8 cellular contexts compared by ENCODE assay signal in genomic region chrX:106612403-106612789, GRCh38. TPM values are rescaled to one million over a fixed set of nuclear protein-coding genes. Genes with fewer than 3 reads are reported as not detected.
A peak's percentile ranks its signal among the peaks of the same experiment; 100 is the strongest.
DNase-seq lines count a peak whose midpoint lies in the region; ATAC-seq and TF ChIP-seq lines count a peak whose summit lies in the region.

No MANE protein-coding gene starts in this region.

- H3K27ac Mint-ChIP-seq in activated CD4-positive, alpha-beta T cell treated with anti-CD3 and anti-CD28 coated beads, Interleukin-2, amount 10 ng/mL, durations not matched to agents 24 days and 14 days, result peak overlapping the region; percentile 83

- no peak overlapping the region for H2BK5ac ChIP-seq in trophoblast cell (ENCODE audit: low read depth, low read length, poor library complexity)

- H2BK120ac ChIP-seq in trophoblast cell (ENCODE audit: insufficient read depth, low read length, poor library complexity), result no peak overlapping the region

- H3K27me3 Mint-ChIP-seq in activated CD4-positive, alpha-beta T cell treated with anti-CD3 and anti-CD28 coated beads, Interleukin-2, amount 10 ng/mL, durations not matched to agents 24 days and 14 days, result no peaks in the 10 kb centered on the region

- intact Hi-C loops in activated CD4-positive, alpha-beta T cell treated with anti-CD3 and anti-CD28 coated beads, Interleukin-2, amount 10 ng/mL, durations not matched to agents 24 days and 14 days (cut with micrococcal nuclease), result no loop called here

- H3K4me3 ChIP-seq in trophoblast cell (ENCODE audit: low read depth, low read length), result peak overlapping the region; percentile 71

- H3K36me3 Mint-ChIP-seq in activated CD4-positive, alpha-beta T cell treated with anti-CD3 and anti-CD28 coated beads, Interleukin-2, amount 10 ng/mL, durations not matched to agents 24 days and 14 days (ENCODE audit: low read depth), result no peaks in the 10 kb centered on the region

- H3K4me1 ChIP-seq in foreskin keratinocyte, result no peaks in the 10 kb centered on the region
- H3K4me1 ChIP-seq in trophoblast cell (ENCODE audit: control insufficient read depth in 1 of 2, insufficient read depth in 2 of 2, low read length in 2 of 2), result no peaks in the 10 kb centered on the region

- H3K27ac ChIP-seq in foreskin keratinocyte (no peak overlapping the region), trophoblast cell (ENCODE audit: low read depth, low read length) (no peak overlapping the region)

- peak; percentile 33 for TF ChIP-seq CTCF in foreskin keratinocyte (conservative IDR thresholded peaks at IDR 0.05)

- peak; percentile 58 for DNase-seq in activated CD4-positive, alpha-beta T cell treated with anti-CD3 and anti-CD28 coated beads, Interleukin-2, amount 10 ng/mL, durations not matched to agents 24 days and 14 days
- no peak for DNase-seq in activated CD4-positive, alpha-beta T cell treated with anti-CD3 and anti-CD28 coated beads, Interleukin-2, amount 50 U/mL, for 4 hours
- peak; percentile 24 for DNase-seq in SHP77 treated with DMSO at 0.1 percent for 48 hours (lab: John Stamatoyannopoulos, UW)
- DNase-seq in foreskin keratinocyte, result peak in 1 of 2 donors; percentile 26
- DNase-seq in trophoblast cell, result peak in 1 of 2 donors; percentile 25
- DNase-seq in hepatic stellate cell (ENCODE audit: low spot score), result no peak
- no peak for DNase-seq in NCI-H774 (lab: John Stamatoyannopoulos, UW)

- WGBS in trophoblast cell (ENCODE audit: extremely low coverage, insufficient coverage, insufficient read length), result no CpG with 5 or more reads among the region's 10 CpGs

- H3K9me3 ChIP-seq in trophoblast cell (ENCODE audit: insufficient read depth, low read depth, low read length), result no peaks in the 10 kb centered on the region

- H3K79me1 ChIP-seq in trophoblast cell (ENCODE audit: low read length), result no peaks in the 10 kb centered on the region

- no peak overlapping the region for H4K91ac ChIP-seq in trophoblast cell (ENCODE audit: low read depth, low read length)

- no peak overlapping the region for H4K12ac ChIP-seq in trophoblast cell (ENCODE audit: low read depth, low read length)

- H3K4me3 Mint-ChIP-seq in activated CD4-positive, alpha-beta T cell treated with anti-CD3 and anti-CD28 coated beads, Interleukin-2, amount 10 ng/mL, durations not matched to agents 24 days and 14 days, result peak overlapping the region; percentile 93

- no peak overlapping the region for H4K8ac ChIP-seq in trophoblast cell (ENCODE audit: low read depth, low read length)

- H3K4ac ChIP-seq in trophoblast cell (ENCODE audit: low read depth, low read length), result no peak overlapping the region

- H3K4me2 ChIP-seq in trophoblast cell (ENCODE audit: low read length), result peak overlapping the region; percentile 89

- no peak overlapping the region for H3K18ac ChIP-seq in trophoblast cell (ENCODE audit: low read length)

- no peak overlapping the region for H2AK5ac ChIP-seq in trophoblast cell (ENCODE audit: low read length)

- no peaks in the 10 kb centered on the region for H3K9me3 Mint-ChIP-seq in activated CD4-positive, alpha-beta T cell treated with anti-CD3 and anti-CD28 coated beads, Interleukin-2, amount 10 ng/mL, durations not matched to agents 24 days and 14 days

- no peak overlapping the region for H3K23ac ChIP-seq in trophoblast cell (ENCODE audit: low read length)

- H3K9ac ChIP-seq in trophoblast cell (ENCODE audit: low read length), result no peak overlapping the region

- H3K36me3 ChIP-seq in trophoblast cell (ENCODE audit: control insufficient read depth in 1 of 2, insufficient read depth in 2 of 2, low read length in 2 of 2), result no peaks in the 10 kb centered on the region

- H3K4me1 Mint-ChIP-seq in activated CD4-positive, alpha-beta T cell treated with anti-CD3 and anti-CD28 coated beads, Interleukin-2, amount 10 ng/mL, durations not matched to agents 24 days and 14 days, result peaks cover 16% of the 10 kb centered on the region

- H2BK12ac ChIP-seq in trophoblast cell (ENCODE audit: low read length), result no peak overlapping the region

- no peaks in the 10 kb centered on the region for H3K79me2 ChIP-seq in trophoblast cell (ENCODE audit: control insufficient read depth, insufficient read depth, low read length, poor library complexity)

- H3K14ac ChIP-seq in trophoblast cell (ENCODE audit: low read length), result no peak overlapping the region

- peak; percentile 11 for ATAC-seq in HG02870 (IDR thresholded peaks at IDR 0.05; ENCODE audit: unreplicated experiment)
- peak; percentile 43 for ATAC-seq in foreskin keratinocyte

- H3K27me3 ChIP-seq in foreskin keratinocyte (no peaks in the 10 kb centered on the region), trophoblast cell (ENCODE audit: insufficient read depth, low read length) (no peaks in the 10 kb centered on the region)

- peak overlapping the region; percentile 66 for H2AFZ ChIP-seq in trophoblast cell (ENCODE audit: insufficient read depth, low read length, poor library complexity)

RNA-seq across cellular contexts. Expression of gene RADX, which starts 0.6 kb away (rescaled TPM):
- 5.7 and 7.4 TPM in 2 replicates for total RNA-seq in activated CD4-positive, alpha-beta T cell treated with anti-CD3 and anti-CD28 coated beads, Interleukin-2, amount 10 ng/mL, durations not matched to agents 24 days and 14 days
- total RNA-seq in foreskin keratinocyte, result 2.9 and 3.7 TPM in 2 replicates
- polyA plus RNA-seq in foreskin keratinocyte, result 1.1 and 1.4 TPM in 2 replicates
- polyA plus RNA-seq in trophoblast cell (2013), result 24.6 and 25.3 TPM in 2 replicates

Comparison
In these comparisons a context has a peak if more than half of its experiments do, and no peak if none do; other contexts are left out.
1. DNase-seq: peak in activated CD4-positive, alpha-beta T cell treated with anti-CD3 and anti-CD28 coated beads, Interleukin-2, amount 10 ng/mL, durations not matched to agents 24 days and 14 days (single experiment) and SHP77 treated with DMSO at 0.1 percent for 48 hours (single experiment); none in activated CD4-positive, alpha-beta T cell treated with anti-CD3 and anti-CD28 coated beads, Interleukin-2, amount 50 U/mL, for 4 hours (0 of 2), hepatic stellate cell (single experiment) and NCI-H774 (single experiment).